Comparison of ENCODE assay signal across 19 cellular contexts in genomic region chr12:124420041-124420765, GRCh38.
DNase-seq lines count a peak whose midpoint lies in the region; ATAC-seq and TF ChIP-seq lines count a peak whose summit lies in the region.
"Had no signal": no experiment of that assay in that cellular context is flagged by ENCODE, and none has a peak within 500 bp of the region (broad histone marks: within the 10 kb centered on the region; RNA-seq: fewer than 3 reads in every experiment).

No MANE protein-coding gene starts in this region.

- in situ Hi-C loops in ACHN (cut with HindIII; ENCODE audit: low pct_ligation_motif_present, low pct_unique_long_range_greater_than_20kb, low sequenced_read_pairs): no loop called here

- H3K79me1 ChIP-seq in mesenchymal stem cell (replicated peaks; ENCODE audit: low read length, poor library complexity, severe bottlenecking): peaks cover 22% of the 10 kb centered on the region

- intact Hi-C loops in tibial artery (cut with DNase I; ENCODE audit: low total_unique reads): loop anchor here (5.0 kb wide), 1 partner anchor 33 kb away; no protein-coding TSS in a partner anchor
- intact Hi-C loops in body of pancreas (cut with DNase I): no loop called here

- peak overlapping the region in 1 of 2 experiments; percentile 75 for H3K23ac ChIP-seq in mesenchymal stem cell (ENCODE audit: low read length in 2 of 2)

- peak overlapping the region; percentile 64 for H2BK120ac ChIP-seq in mesenchymal stem cell (ENCODE audit: low read depth, low read length)

- peak overlapping the region; percentile 60 for H2BK15ac ChIP-seq in mesenchymal stem cell (ENCODE audit: low read depth, poor library complexity, severe bottlenecking)

- no peak for DNase-seq in T-helper 2 cell treated with Interferon-gamma antibody and Interleukin-4, amounts not matched to agents 5 μg/mL and 100 μg/mL, for 36 hours (ENCODE audit: low spot score)
- no peak for DNase-seq in T-helper 2 cell
- no peak for DNase-seq in mesenchymal stem cell
- DNase-seq in tibial artery: no peak
- DNase-seq in body of pancreas: no peak
- no peak for DNase-seq in ACHN
- DNase-seq: 8988T; activated CD4-positive, alpha-beta memory T cell treated with anti-CD3 and anti-CD28 coated beads for 36 hours; EL; erythroblast; GM23248; MM.1S; NCI-H2081 treated with DMSO at 0.1 percent for 48 hours; NCI-H69; PC-3 had no signal

- peak overlapping the region; percentile 26 for H3K27ac Mint-ChIP-seq in T-helper 2 cell treated with Interferon-gamma antibody and Interleukin-4, amounts not matched to agents 5 μg/mL and 100 μg/mL, for 36 hours
- H3K27ac Mint-ChIP-seq: activated CD4-positive, alpha-beta memory T cell treated with anti-CD3 and anti-CD28 coated beads for 36 hours had no signal

- no peak overlapping the region for H3K4me3 Mint-ChIP-seq in T-helper 2 cell treated with Interferon-gamma antibody and Interleukin-4, amounts not matched to agents 5 μg/mL and 100 μg/mL, for 36 hours
- H3K4me3 Mint-ChIP-seq: activated CD4-positive, alpha-beta memory T cell treated with anti-CD3 and anti-CD28 coated beads for 36 hours had no signal

- TF ChIP-seq POLR2A in body of pancreas (IDR thresholded peaks at IDR 0.05): no peak

- peaks cover 18% of the 10 kb centered on the region for H3K36me3 Mint-ChIP-seq in T-helper 2 cell treated with Interferon-gamma antibody and Interleukin-4, amounts not matched to agents 5 μg/mL and 100 μg/mL, for 36 hours (ENCODE audit: low read depth)

- H3K4me1 ChIP-seq in mesenchymal stem cell (ENCODE audit: control insufficient read depth, insufficient read depth, low read depth, low read length) (peaks cover 43% of the 10 kb centered on the region), tibial artery (peaks cover 0 to 70% (median 53%) of the 10 kb centered on the region in 4 donors), body of pancreas (peaks cover 32% of the 10 kb centered on the region)

- H3K27me3 ChIP-seq in mesenchymal stem cell (ENCODE audit: control insufficient read depth in 1 of 2, insufficient read depth in 1 of 2, low read length in 2 of 2) (no peaks in the 10 kb centered on the region), tibial artery (no peaks in the 10 kb centered on the region), body of pancreas (no peaks in the 10 kb centered on the region)

- H3K18ac ChIP-seq in mesenchymal stem cell (ENCODE audit: low read depth in 1 of 2, low read length in 2 of 2): peak overlapping the region; percentile 94 to 98

- peak overlapping the region; percentile 99 for H4K91ac ChIP-seq in mesenchymal stem cell (ENCODE audit: low read length)

- ATAC-seq in body of pancreas: no peak
- no peak for ATAC-seq in HG02588 (IDR thresholded peaks at IDR 0.05; ENCODE audit: unreplicated experiment)
- ATAC-seq: PC-3 had no signal

- H2AFZ ChIP-seq in mesenchymal stem cell (ENCODE audit: low read depth, low read length): no peak overlapping the region
- H2AFZ ChIP-seq: GM23248 had no signal

- no peak overlapping the region for H3K4me2 ChIP-seq in mesenchymal stem cell (ENCODE audit: low read length, poor library complexity, severe bottlenecking)
- H3K4me2 ChIP-seq: SK-N-SH had no signal

- H3K36me3 ChIP-seq in mesenchymal stem cell (ENCODE audit: control insufficient read depth in 1 of 2, insufficient read depth in 2 of 2, low read depth in 1 of 2, low read length in 2 of 2): peaks cover 53 to 87% of the 10 kb centered on the region in 2 experiments
- peaks cover 8 to 67% (median 36%) of the 10 kb centered on the region in 3 donors for H3K36me3 ChIP-seq in tibial artery
- peaks cover 0 to 9% of the 10 kb centered on the region in 2 donors for H3K36me3 ChIP-seq in body of pancreas (replicated peaks in 1 of 2; ENCODE audit: insufficient read depth in 1 of 2, low read depth in 2 of 2)

- no peaks in the 10 kb centered on the region for H3K9me3 Mint-ChIP-seq in T-helper 2 cell treated with Interferon-gamma antibody and Interleukin-4, amounts not matched to agents 5 μg/mL and 100 μg/mL, for 36 hours
- H3K9me3 Mint-ChIP-seq: activated CD4-positive, alpha-beta memory T cell treated with anti-CD3 and anti-CD28 coated beads for 36 hours had no signal

- 96% methylated on average over 22 of the region's 22 CpGs for WGBS in mesenchymal stem cell
- WGBS in body of pancreas, 2 donors: 93 to 95% methylated on average over 22 of the region's 22 CpGs

- H3K4me3 ChIP-seq in mesenchymal stem cell (ENCODE audit: insufficient read depth in 1 of 2, low read depth in 1 of 2, low read length in 2 of 2) (no peak overlapping the region), tibial artery (peak overlapping the region in 1 of 2 donors; percentile 47), body of pancreas (no peak overlapping the region)
- H3K4me3 ChIP-seq: GM23248 had no signal

- H3K4me1 Mint-ChIP-seq in T-helper 2 cell treated with Interferon-gamma antibody and Interleukin-4, amounts not matched to agents 5 μg/mL and 100 μg/mL, for 36 hours (ENCODE audit: low read depth): no peaks in the 10 kb centered on the region

- TF ChIP-seq CTCF in tibial artery (IDR thresholded peaks at IDR 0.05) (no peak), body of pancreas (IDR thresholded peaks at IDR 0.05) (no peak)

- H2BK12ac ChIP-seq in mesenchymal stem cell (ENCODE audit: low read length in 2 of 2): peak overlapping the region; percentile 86 to 98

- H2BK5ac ChIP-seq in mesenchymal stem cell (ENCODE audit: low read depth, low read length, poor library complexity, severe bottlenecking): no peak overlapping the region

- H3K14ac ChIP-seq in mesenchymal stem cell (ENCODE audit: low read length in 2 of 2): peak overlapping the region in 1 of 2 experiments; percentile 63

- H3K27ac ChIP-seq in cingulate gyrus (ENCODE audit: low read depth, low read length) (peak overlapping the region; percentile 72), mesenchymal stem cell (ENCODE audit: low read length, poor library complexity, severe bottlenecking) (no peak overlapping the region), tibial artery (peak overlapping the region; percentile 83 to 92), body of pancreas (peak overlapping the region in 1 of 4 donors; percentile 7)
- H3K27ac ChIP-seq: GM23248 had no signal

- H3K4ac ChIP-seq in mesenchymal stem cell (ENCODE audit: low read depth in 1 of 2, low read length in 2 of 2): peak overlapping the region; percentile 87 to 90

- H2AK5ac ChIP-seq in mesenchymal stem cell (ENCODE audit: low read length, severe bottlenecking): no peak overlapping the region

- H3K9me3 ChIP-seq in mesenchymal stem cell (ENCODE audit: control insufficient read depth, low read length) (no peaks in the 10 kb centered on the region), tibial artery (no peaks in the 10 kb centered on the region), body of pancreas (no peaks in the 10 kb centered on the region)
- H3K9me3 ChIP-seq: SK-N-SH had no signal

- no peak overlapping the region for H3K9ac ChIP-seq in mesenchymal stem cell (ENCODE audit: low read length)
- H3K9ac ChIP-seq: GM23248, SK-N-SH had no signal

- peak overlapping the region; percentile 89 for H4K8ac ChIP-seq in mesenchymal stem cell (ENCODE audit: low read length)

- no peaks in the 10 kb centered on the region for H3K27me3 Mint-ChIP-seq in T-helper 2 cell treated with Interferon-gamma antibody and Interleukin-4, amounts not matched to agents 5 μg/mL and 100 μg/mL, for 36 hours (ENCODE audit: low read depth)
- H3K27me3 Mint-ChIP-seq: activated CD4-positive, alpha-beta memory T cell treated with anti-CD3 and anti-CD28 coated beads for 36 hours; progenitor cell of endocrine pancreas had no signal
